ENCODE assay signal across 1 cellular context in genomic region chr7:98285132-98286092, GRCh38.
TF ChIP-seq lines count a peak whose summit lies in the region.

No MANE protein-coding gene starts in this region.

TF ChIP-seq in WTC11, 78 proteins besides CTCF, POLR2A, EP300 and RAD21 (continued from another document):
- no peak for TF ChIP-seq AR (CRISPR knock-in tag; IDR thresholded peaks at IDR 0.05)
- no peak for TF ChIP-seq EMX1 (CRISPR knock-in tag; IDR thresholded peaks at IDR 0.05)
- TF ChIP-seq NR2C2 (CRISPR knock-in tag; IDR thresholded peaks at IDR 0.05) = no peak
- no peak for TF ChIP-seq PRRX2 (CRISPR knock-in tag; IDR thresholded peaks at IDR 0.05)
- no peak for TF ChIP-seq ZNF232 (CRISPR knock-in tag; IDR thresholded peaks at IDR 0.05)
- TF ChIP-seq, protein P1, sequence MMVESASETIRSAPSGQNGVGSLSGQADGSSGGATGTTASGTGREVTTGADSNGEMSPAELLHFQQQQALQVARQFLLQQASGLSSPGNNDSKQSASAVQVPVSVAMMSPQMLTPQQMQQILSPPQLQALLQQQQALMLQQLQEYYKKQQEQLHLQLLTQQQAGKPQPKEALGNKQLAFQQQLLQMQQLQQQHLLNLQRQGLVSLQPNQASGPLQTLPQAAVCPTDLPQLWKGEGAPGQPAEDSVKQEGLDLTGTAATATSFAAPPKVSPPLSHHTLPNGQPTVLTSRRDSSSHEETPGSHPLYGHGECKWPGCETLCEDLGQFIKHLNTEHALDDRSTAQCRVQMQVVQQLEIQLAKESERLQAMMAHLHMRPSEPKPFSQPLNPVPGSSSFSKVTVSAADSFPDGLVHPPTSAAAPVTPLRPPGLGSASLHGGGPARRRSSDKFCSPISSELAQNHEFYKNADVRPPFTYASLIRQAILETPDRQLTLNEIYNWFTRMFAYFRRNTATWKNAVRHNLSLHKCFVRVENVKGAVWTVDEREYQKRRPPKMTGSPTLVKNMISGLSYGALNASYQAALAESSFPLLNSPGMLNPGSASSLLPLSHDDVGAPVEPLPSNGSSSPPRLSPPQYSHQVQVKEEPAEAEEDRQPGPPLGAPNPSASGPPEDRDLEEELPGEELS (CRISPR knock-in tag; IDR thresholded peaks at IDR 0.05) = no peak
- TF ChIP-seq ZNF512 (CRISPR knock-in tag; IDR thresholded peaks at IDR 0.05; ENCODE audit: borderline replicate concordance) = no peak
- no peak for TF ChIP-seq SMAD3 (CRISPR knock-in tag; IDR thresholded peaks at IDR 0.05; ENCODE audit: borderline replicate concordance)
- TF ChIP-seq ZNF281 (CRISPR knock-in tag; IDR thresholded peaks at IDR 0.05) = no peak
- TF ChIP-seq RORB (CRISPR knock-in tag; IDR thresholded peaks at IDR 0.05) = no peak
